Comparison of ENCODE assay signal across 15 cellular contexts in the genomic region with DNA sequence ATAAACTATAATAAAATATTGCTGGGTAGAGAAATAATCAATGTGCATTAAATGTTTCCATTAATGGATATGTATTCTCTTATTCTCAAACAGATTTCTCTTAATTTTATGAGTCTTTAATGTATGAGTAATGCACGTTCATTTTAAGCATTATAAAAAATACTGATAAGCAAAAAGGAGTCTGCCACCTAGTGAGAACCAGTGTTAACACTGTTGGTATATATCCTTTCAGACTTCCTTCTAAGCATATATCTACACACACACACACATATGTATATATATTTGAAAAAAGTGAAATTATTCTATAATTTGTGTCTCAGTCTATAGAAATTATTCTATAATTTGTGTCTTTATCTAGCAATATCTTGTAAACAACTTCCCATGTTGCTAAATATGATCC. TPM values are rescaled to one million over a fixed set of nuclear protein-coding genes. Genes with fewer than 3 reads are reported as not detected.
DNase-seq lines count a peak whose midpoint lies in the region; ATAC-seq, FAIRE-seq and TF ChIP-seq lines count a peak whose summit lies in the region.
"Had no signal": no experiment of that assay in that cellular context is flagged by ENCODE, and none has a peak within 500 bp of the region (broad histone marks: within the 10 kb centered on the region; RNA-seq: fewer than 3 reads in every experiment).

No MANE protein-coding gene starts in this region.

- H3K36me3 ChIP-seq in cardiac muscle cell (no peaks in the 10 kb centered on the region), endothelial cell of umbilical vein (ENCODE audit: control insufficient read depth in 2 of 2, extremely low read depth in 1 of 2, insufficient read depth in 2 of 2, low read length in 2 of 2) (no peaks in the 10 kb centered on the region)
- H3K36me3 ChIP-seq: BE2C had no signal

- ATAC-seq in Right ventricle myocardium inferior (no peak), HG03025 (IDR thresholded peaks at IDR 0.05; ENCODE audit: low FRiP score, unreplicated experiment) (no peak)
- ATAC-seq: activated CD4-positive, alpha-beta T cell treated with anti-CD3 and anti-CD28 coated beads for 36 hours; heart left ventricle; naive thymus-derived CD8-positive, alpha-beta T cell had no signal

- dilution Hi-C loops in endothelial cell of umbilical vein (cut with MboI; ENCODE audit: extremely low pct_ligation_motif_present, low sequenced_read_pairs), result no loop called here

- no peak overlapping the region for H3K4me3 Mint-ChIP-seq in activated CD4-positive, alpha-beta memory T cell treated with anti-CD3 and anti-CD28 coated beads for 36 hours
- H3K4me3 Mint-ChIP-seq: activated CD4-positive, alpha-beta T cell treated with anti-CD3 and anti-CD28 coated beads for 36 hours; naive thymus-derived CD8-positive, alpha-beta T cell had no signal

- H3K4me2 ChIP-seq in endothelial cell of umbilical vein (ENCODE audit: insufficient read depth, low read length), result no peak overlapping the region

- H3K4me3 ChIP-seq in cardiac muscle cell, result no peak overlapping the region
- no peak overlapping the region for H3K4me3 ChIP-seq in endothelial cell of umbilical vein (replicated peaks in 1 of 3; ENCODE audit: insufficient read depth in 1 of 3, low read depth in 1 of 3, low read length in 3 of 3)
- no peak overlapping the region for H3K4me3 ChIP-seq in retinal pigment epithelial cell (ENCODE audit: low read length)
- H3K4me3 ChIP-seq: heart left ventricle had no signal

- H3K36me3 Mint-ChIP-seq in activated CD4-positive, alpha-beta memory T cell treated with anti-CD3 and anti-CD28 coated beads for 36 hours, result peaks cover 23% of the 10 kb centered on the region

- H4K20me1 ChIP-seq in endothelial cell of umbilical vein (replicated peaks; ENCODE audit: control insufficient read depth, extremely low read depth, insufficient read depth, low read length), result no peaks in the 10 kb centered on the region

- H3K4me1 Mint-ChIP-seq in activated CD4-positive, alpha-beta memory T cell treated with anti-CD3 and anti-CD28 coated beads for 36 hours (ENCODE audit: low read depth), result peaks cover 6% of the 10 kb centered on the region
- H3K4me1 Mint-ChIP-seq: activated CD4-positive, alpha-beta T cell treated with anti-CD3 and anti-CD28 coated beads for 36 hours; naive thymus-derived CD8-positive, alpha-beta T cell had no signal

- POLR2A ChIA-PET in endothelial cell of umbilical vein (lab: Charles Lee), result no interaction called here
- POLR2A ChIA-PET in activated CD4-positive, alpha-beta memory T cell treated with anti-CD3 and anti-CD28 coated beads for 36 hours (lab: Charles Lee), result no interaction called here

- H3K4me1 ChIP-seq in cardiac muscle cell (ENCODE audit: low read depth), result no peaks in the 10 kb centered on the region
- H3K4me1 ChIP-seq in endothelial cell of umbilical vein (ENCODE audit: control insufficient read depth, extremely low read depth, insufficient read depth, low read length), result peaks cover 17% of the 10 kb centered on the region
- H3K4me1 ChIP-seq: BE2C, heart left ventricle had no signal

- TF ChIP-seq POLR2A in endothelial cell of umbilical vein (IDR thresholded peaks at IDR 0.05; ENCODE audit: low read depth, low read length), result no peak

- H3K27ac Mint-ChIP-seq in activated CD4-positive, alpha-beta memory T cell treated with anti-CD3 and anti-CD28 coated beads for 36 hours, result no peak overlapping the region
- H3K27ac Mint-ChIP-seq: activated CD4-positive, alpha-beta T cell treated with anti-CD3 and anti-CD28 coated beads for 36 hours; naive thymus-derived CD8-positive, alpha-beta T cell had no signal

- H3K9me1 ChIP-seq in endothelial cell of umbilical vein (replicated peaks; ENCODE audit: control insufficient read depth, extremely low read depth, insufficient read depth, low read length), result no peaks in the 10 kb centered on the region

- H3K79me2 ChIP-seq in endothelial cell of umbilical vein (ENCODE audit: control insufficient read depth, insufficient read depth, low read length), result no peaks in the 10 kb centered on the region

- FAIRE-seq in endothelial cell of umbilical vein (lab: Jason Lieb, UNC), result no peak
- FAIRE-seq: H1 had no signal

- CTCF ChIA-PET in endothelial cell of umbilical vein (lab: Charles Lee), result no interaction called here
- CTCF ChIA-PET in activated CD4-positive, alpha-beta memory T cell treated with anti-CD3 and anti-CD28 coated beads for 36 hours (lab: Charles Lee), result no interaction called here

- H3K9me3 Mint-ChIP-seq in activated CD4-positive, alpha-beta memory T cell treated with anti-CD3 and anti-CD28 coated beads for 36 hours, result no peaks in the 10 kb centered on the region
- H3K9me3 Mint-ChIP-seq: naive thymus-derived CD8-positive, alpha-beta T cell had no signal

- H3K27me3 Mint-ChIP-seq in activated CD4-positive, alpha-beta memory T cell treated with anti-CD3 and anti-CD28 coated beads for 36 hours, result no peaks in the 10 kb centered on the region
- H3K27me3 Mint-ChIP-seq: activated CD4-positive, alpha-beta T cell treated with anti-CD3 and anti-CD28 coated beads for 36 hours; naive thymus-derived CD8-positive, alpha-beta T cell had no signal

- DNase-seq in cardiac muscle cell (ENCODE audit: low read depth in 1 of 2, low spot score in 1 of 2) (peak in 1 of 2 donors; percentile 4), Right ventricle myocardium inferior (ENCODE audit: missing footprints) (no peak), RKO (ENCODE audit: low spot score) (peak; percentile 50), endothelial cell of umbilical vein (ENCODE audit: low read depth, low spot score) (peak; percentile 5), retinal pigment epithelial cell (ENCODE audit: low read depth) (no peak), mesenteric fat pad (ENCODE audit: low spot score) (no peak)
- DNase-seq in activated CD4-positive, alpha-beta memory T cell treated with anti-CD3 and anti-CD28 coated beads for 36 hours, result no peak
- DNase-seq: activated CD4-positive, alpha-beta T cell treated with anti-CD3 and anti-CD28 coated beads for 36 hours; anterior cingulate cortex; BE2C; EL; heart left ventricle; naive thymus-derived CD8-positive, alpha-beta T cell had no signal

- intact Hi-C loops in Right ventricle myocardium inferior (cut with DNase I) (no loop called here), endothelial cell of umbilical vein (cut with micrococcal nuclease) (loop anchor here (2.0 kb wide), 1 partner anchor 44 kb away; no protein-coding TSS in a partner anchor)
- intact Hi-C loops in activated CD4-positive, alpha-beta memory T cell treated with anti-CD3 and anti-CD28 coated beads for 36 hours (cut with micrococcal nuclease), result no loop called here

- TF ChIP-seq CTCF in cardiac muscle cell (IDR thresholded peaks at IDR 0.05; ENCODE audit: low read depth, low read length) (peak; percentile 14), endothelial cell of umbilical vein (IDR thresholded peaks at IDR 0.05; ENCODE audit: extremely low read depth in 1 of 2, insufficient read depth in 1 of 2, low read depth in 1 of 2, low read length in 2 of 2) (no peak), retinal pigment epithelial cell (conservative IDR thresholded peaks at IDR 0.05; ENCODE audit: low read depth, low read length) (peak; percentile 32)

- H3K9me3 ChIP-seq in cardiac muscle cell (ENCODE audit: low read depth) (no peaks in the 10 kb centered on the region), endothelial cell of umbilical vein (replicated peaks; ENCODE audit: control insufficient read depth, insufficient read depth, low read length) (no peaks in the 10 kb centered on the region)
- H3K9me3 ChIP-seq: BE2C, heart left ventricle had no signal

- no peak overlapping the region for H3K27ac ChIP-seq in cardiac muscle cell
- no peak overlapping the region for H3K27ac ChIP-seq in endothelial cell of umbilical vein (ENCODE audit: insufficient read depth, low read depth, low read length)
- H3K27ac ChIP-seq: heart left ventricle had no signal

- BruUV-seq in endothelial cell of umbilical vein (replicated peaks; lab: Mats Ljungman, UMichigan), result no TSS peak

- no peaks in the 10 kb centered on the region for H3K27me3 ChIP-seq in cardiac muscle cell
- no peaks in the 10 kb centered on the region for H3K27me3 ChIP-seq in endothelial cell of umbilical vein (ENCODE audit: control insufficient read depth in 2 of 2, insufficient read depth in 2 of 2, low read length in 2 of 2)
- H3K27me3 ChIP-seq: BE2C, heart left ventricle had no signal

- H3K9ac ChIP-seq in endothelial cell of umbilical vein (replicated peaks; ENCODE audit: extremely low read depth, insufficient read depth, low read length), result no peak overlapping the region

- H2AFZ ChIP-seq in endothelial cell of umbilical vein (ENCODE audit: low read depth, low read length), result no peak overlapping the region

TF ChIP-seq in endothelial cell of umbilical vein, 7 proteins besides CTCF, POLR2A, EP300 and RAD21:
- no peak for TF ChIP-seq MYC (IDR thresholded peaks at IDR 0.05; ENCODE audit: low read depth, low read length)
- TF ChIP-seq GATA2 (IDR thresholded peaks at IDR 0.05; ENCODE audit: insufficient read depth, insufficient read length, low read depth, low read length), result no peak
- TF ChIP-seq, protein P1, sequence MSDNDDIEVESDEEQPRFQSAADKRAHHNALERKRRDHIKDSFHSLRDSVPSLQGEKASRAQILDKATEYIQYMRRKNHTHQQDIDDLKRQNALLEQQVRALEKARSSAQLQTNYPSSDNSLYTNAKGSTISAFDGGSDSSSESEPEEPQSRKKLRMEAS (IDR thresholded peaks at IDR 0.05; ENCODE audit: insufficient read depth, insufficient read length), result no peak
- TF ChIP-seq JUN (IDR thresholded peaks at IDR 0.05; ENCODE audit: borderline replicate concordance, insufficient read depth, insufficient read length, low read depth), result no peak
- no peak for TF ChIP-seq FOS (IDR thresholded peaks at IDR 0.05; ENCODE audit: borderline replicate concordance, insufficient read depth, low read length)
- no peak for TF ChIP-seq POLR2AphosphoS5 (IDR thresholded peaks at IDR 0.05; ENCODE audit: insufficient read depth, low read depth, low read length)
- no peak for TF ChIP-seq EZH2 (IDR thresholded peaks at IDR 0.05; ENCODE audit: borderline replicate concordance, low read depth, low read length, severe bottlenecking)

RNA-seq across cellular contexts. Expression of gene MTMR1, which starts 49.9 kb away (rescaled TPM):
- total RNA-seq in cardiac muscle cell (22.3 and 46.2 TPM in 2 replicates), Right ventricle myocardium inferior (19.4 TPM), endothelial cell of umbilical vein (20.3 and 20.7 TPM in 2 replicates), mesenteric fat pad (18.6 TPM)
- polyA plus RNA-seq in cardiac muscle cell (20.2 and 31.7 TPM in 2 replicates), endothelial cell of umbilical vein (17.1 and 17.6 TPM in 2 replicates)
- 13.9 and 14.1 TPM in 2 replicates for polyA plus RNA-seq in endothelial cell of umbilical vein (2011; cell fraction: cytosol; rRNA removed)
- 50.3 and 68.8 TPM in 2 replicates for polyA plus RNA-seq in endothelial cell of umbilical vein (2011; cell fraction: nucleus; rRNA removed)
- 19.2 and 22.8 TPM in 2 replicates for polyA plus RNA-seq in endothelial cell of umbilical vein (2012)
- polyA minus RNA-seq in endothelial cell of umbilical vein, result 24.5 and 30.0 TPM in 2 replicates
- polyA minus RNA-seq in endothelial cell of umbilical vein (2011; cell fraction: cytosol; rRNA and poly(A)+ RNA removed), result 18.3 TPM
- 22.5 and 28.6 TPM in 2 replicates for polyA minus RNA-seq in endothelial cell of umbilical vein (2011; cell fraction: nucleus; rRNA and poly(A)+ RNA removed)
- 10 to 100 TPM; 43.2 to 44.4 TPM for total RNA-seq in activated CD4-positive, alpha-beta memory T cell treated with anti-CD3 and anti-CD28 coated beads for 36 hours

Comparison
In these comparisons a context has a peak if more than half of its experiments do, and no peak if none do; other contexts are left out.
1. DNase-seq: peak in RKO (single experiment) and endothelial cell of umbilical vein (single experiment); none in Right ventricle myocardium inferior (single experiment), retinal pigment epithelial cell (single experiment), activated CD4-positive, alpha-beta memory T cell treated with anti-CD3 and anti-CD28 coated beads for 36 hours (single experiment) and mesenteric fat pad (single experiment).
2. CTCF ChIP-seq: peak in cardiac muscle cell (single experiment) and retinal pigment epithelial cell (single experiment); none in endothelial cell of umbilical vein (0 of 2).